ENCODE assay signal across 27 cellular contexts in genomic region chr1:225668222-225668621, GRCh38. TPM values are rescaled to one million over a fixed set of nuclear protein-coding genes. Genes with fewer than 3 reads are reported as not detected.
"Had no signal": no experiment of that assay in that cellular context is flagged by ENCODE, and none has a peak within 500 bp of the region (broad histone marks: within the 10 kb centered on the region; RNA-seq: fewer than 3 reads in every experiment).

No MANE protein-coding gene starts in this region.

- H3K36me3 ChIP-seq: neural progenitor cell, ovary, spleen, suprapubic skin, tibial artery, transverse colon, upper lobe of right lung, uterus had no signal

- H3K9me3 ChIP-seq: ovary, psoas muscle, spleen, suprapubic skin, testis, tibial artery, transverse colon, upper lobe of right lung, uterus had no signal

- H3K27ac ChIP-seq: neural progenitor cell, ovary, parathyroid adenoma, psoas muscle, skin epidermis, spleen, suprapubic skin, testis, tibial artery, transverse colon, upper lobe of right lung, uterus had no signal

- H3K4me3 ChIP-seq: neural progenitor cell, ovary, psoas muscle, skin epidermis, smooth muscle cell, spleen, suprapubic skin, testis, tibial artery, transverse colon, upper lobe of right lung, uterus had no signal

- H3K4me1 ChIP-seq: neural progenitor cell, psoas muscle, suprapubic skin, testis, tibial artery, transverse colon, upper lobe of right lung, uterus had no signal

- DNase-seq: natural killer cell; occipital lobe; ovary; posterior cingulate gyrus; psoas muscle; right cardiac atrium; spleen; stimulated activated CD4-positive, alpha-beta T cell treated with anti-CD3 and anti-CD28 coated beads, Interleukin-12 subunit alpha, Interleukin-12 subunit beta, amount 100 ng/mL, for 4 hours; stimulated activated CD4-positive, alpha-beta T cell treated with anti-CD3 and anti-CD28 coated beads, Interleukin-1b, Interleukin-23, amount 100 ng/mL, for 48 hours; stimulated activated CD4-positive, alpha-beta T cell treated with anti-CD3 and anti-CD28 coated beads, Interleukin-4, amount 100 ng/mL, for 1 hour; stimulated activated CD4-positive, alpha-beta T cell treated with anti-CD3 and anti-CD28 coated beads, Interleukin-4, amount 100 ng/mL, for 4 hours; stimulated activated CD8-positive, alpha-beta memory T cell treated with anti-CD3 and anti-CD28 coated beads, Interleukin-4, amount 100 ng/mL, for 48 hours; stimulated activated naive CD4-positive, alpha-beta T cell; stimulated activated naive CD8-positive, alpha-beta T cell treated with anti-CD3 and anti-CD28 coated beads, Interleukin-15, amount 100 ng/mL, for 72 hours; stimulated activated naive CD8-positive, alpha-beta T cell treated with anti-CD3 and anti-CD28 coated beads, Interleukin-15, Interleukin-2, amounts not matched to agents 100 U/mL and 50 U/mL, for 24 hours; substantia nigra; testis; tibial artery; transverse colon; upper lobe of right lung; uterus had no signal

- ATAC-seq: natural killer cell; psoas muscle; right cardiac atrium; stimulated activated memory B cell treated with anti-CD40 and anti-IgM and Interleukin-4, amounts not matched to agents 10 μg/mL and 1 μg/mL and 100 μg/mL, for 72 hours; stimulated activated naive CD8-positive, alpha-beta T cell treated with anti-CD3 and anti-CD28 coated beads, Interleukin-15, amount 100 ng/mL, for 72 hours; stimulated activated naive CD8-positive, alpha-beta T cell treated with anti-CD3 and anti-CD28 coated beads, Interleukin-15, Interleukin-2, amounts not matched to agents 100 U/mL and 50 U/mL, for 24 hours; upper lobe of right lung had no signal

- H3K9ac ChIP-seq: neural progenitor cell, parathyroid adenoma had no signal

- H3K79me2 ChIP-seq: parathyroid adenoma had no signal

- H2AFZ ChIP-seq: neural progenitor cell, parathyroid adenoma had no signal

- H3K27me3 ChIP-seq: neural progenitor cell, ovary, spleen, suprapubic skin, testis, tibial artery, transverse colon, upper lobe of right lung, uterus had no signal

- H3K4me2 ChIP-seq: neural progenitor cell, smooth muscle cell had no signal

RNA-seq across cellular contexts. Expression of gene ENAH, which starts 15.3 kb away (rescaled TPM):
- total RNA-seq: natural killer cell had no signal
